Comparison of ENCODE assay signal across 7 cellular contexts in genomic region chr9:91436841-91437240, GRCh38.
"Had no signal": no experiment of that assay in that cellular context is flagged by ENCODE, and none has a peak within 500 bp of the region (broad histone marks: within the 10 kb centered on the region; RNA-seq: fewer than 3 reads in every experiment).

No MANE protein-coding gene starts in this region.

- FAIRE-seq: G401.6, GM12878, GM12891, GM12892, GM18507 had no signal

- DNase-seq: GDM1, GF-D8 had no signal

- ATAC-seq: GM12878 had no signal

- H3K4me3 ChIP-seq: GM12878 had no signal
